26 cellular contexts compared by ENCODE assay signal in the genomic region with DNA sequence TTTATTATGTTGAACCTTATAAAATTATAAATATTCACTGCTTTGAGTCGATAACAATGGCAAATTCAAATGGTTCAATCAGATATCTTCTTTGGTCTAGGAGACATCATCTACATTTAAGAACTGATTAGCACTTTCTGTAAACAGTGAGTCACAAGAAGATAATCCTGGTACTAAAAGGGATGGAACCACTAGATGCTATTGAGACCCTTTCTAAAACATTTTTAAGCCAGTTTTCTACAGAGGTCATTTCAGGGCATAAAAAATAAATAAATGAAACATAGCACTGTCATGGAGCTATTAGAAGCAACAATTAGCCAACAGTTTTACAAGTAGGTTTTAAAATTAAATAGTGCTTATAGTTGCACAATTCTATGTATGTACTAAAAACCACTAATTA.
"Had no signal": no experiment of that assay in that cellular context is flagged by ENCODE, and none has a peak within 500 bp of the region (broad histone marks: within the 10 kb centered on the region; RNA-seq: fewer than 3 reads in every experiment).

No MANE protein-coding gene starts in this region.

- H3K36me3 ChIP-seq: ascending aorta, cardiac muscle cell, gastroesophageal sphincter, pancreas, prostate gland, uterus had no signal

- H3K27ac ChIP-seq: ascending aorta, cardiac muscle cell, coronary artery, pancreas, prostate gland, uterus had no signal

- DNase-seq: activated CD4-positive, alpha-beta T cell treated with anti-CD3 and anti-CD28 coated beads for 36 hours; activated CD4-positive, CD25-positive, alpha-beta regulatory T cell; activated effector memory CD4-positive, alpha-beta T cell treated with anti-CD3 and anti-CD28 coated beads, Interleukin-2, amount 50 U/mL, for 16 hours; activated naive CD4-positive, alpha-beta T cell treated with anti-CD3 and anti-CD28 coated beads, Interleukin-2, amount 10 ng/mL, durations not matched to agents 7 days and 5 days; activated naive CD8-positive, alpha-beta T cell treated with anti-CD3 and anti-CD28 coated beads, Interleukin-2, amount 10 ng/mL, durations not matched to agents 7 days and 5 days; cerebellar nuclear complex; effector memory CD4-positive, alpha-beta T cell; hippocampal formation; kidney; left colon; midbrain; naive thymus-derived CD4-positive, alpha-beta T cell; pancreas; retina; small intestine; stimulated activated CD4-positive, alpha-beta T cell treated with anti-CD3 and anti-CD28 coated beads, Interleukin-4, amount 100 ng/mL, for 24 hours; substantia nigra; uterus had no signal

- H3K4me3 ChIP-seq: ascending aorta, cardiac muscle cell, coronary artery, dorsolateral prefrontal cortex, gastroesophageal sphincter, pancreas, prostate gland, uterus had no signal

- ATAC-seq: activated CD4-positive, alpha-beta T cell treated with anti-CD3 and anti-CD28 coated beads for 36 hours; left colon; naive thymus-derived CD4-positive, alpha-beta T cell; pancreas; sciatic nerve; stimulated activated effector memory CD8-positive, alpha-beta T cell treated with anti-CD3 and anti-CD28 coated beads, Interleukin-12 subunit alpha, Interleukin-12 subunit beta, amount 100 ng/mL, for 72 hours had no signal

- H3K4me1 ChIP-seq: ascending aorta, pancreas, uterus had no signal

- H3K27me3 ChIP-seq: ascending aorta, cardiac muscle cell, dorsolateral prefrontal cortex, gastroesophageal sphincter, pancreas, uterus had no signal

- H3K9me3 ChIP-seq: ascending aorta, gastroesophageal sphincter, pancreas, prostate gland, uterus had no signal
